Comparison of ENCODE assay signal across 9 cellular contexts in the genomic region with DNA sequence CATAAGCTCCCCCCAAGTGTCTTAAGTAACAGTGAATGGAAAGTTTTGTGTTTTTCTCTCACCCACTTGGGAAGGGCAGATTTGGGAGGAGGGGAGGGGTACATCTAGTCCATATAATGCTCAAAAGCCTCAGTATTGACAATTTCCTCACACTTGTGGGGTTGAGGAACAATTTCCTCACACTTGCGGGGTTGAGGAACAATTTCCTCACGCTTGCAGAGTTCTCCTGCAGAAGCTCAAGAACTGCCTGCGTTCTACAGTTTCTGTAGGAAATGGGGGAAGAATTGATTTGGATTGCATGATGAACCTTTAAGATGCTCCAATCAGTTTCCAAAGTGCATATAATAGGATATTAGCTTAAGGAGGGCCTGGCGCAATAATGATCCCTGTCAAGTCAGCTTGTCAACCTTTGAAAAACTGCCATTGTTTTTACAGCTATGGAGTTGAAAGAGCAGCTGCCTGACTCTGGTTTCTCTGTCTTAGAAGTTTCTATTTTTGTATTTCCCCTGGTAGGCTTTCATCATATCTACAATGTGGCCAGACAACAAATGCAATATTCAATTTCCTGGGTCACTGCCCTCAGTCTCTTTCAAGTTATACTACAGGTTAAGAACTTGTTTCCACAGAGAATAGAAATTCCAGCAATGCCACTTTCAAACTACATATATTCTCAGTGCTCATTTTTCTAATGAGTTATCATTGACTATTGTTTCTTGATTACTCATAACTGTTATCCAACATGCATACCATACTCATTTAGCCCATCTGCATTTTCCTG.
DNase-seq lines count a peak whose midpoint lies in the region; ATAC-seq and TF ChIP-seq lines count a peak whose summit lies in the region.
"Had no signal": no experiment of that assay in that cellular context is flagged by ENCODE, and none has a peak within 500 bp of the region (broad histone marks: within the 10 kb centered on the region; RNA-seq: fewer than 3 reads in every experiment).

No MANE protein-coding gene starts in this region.

- peak; percentile 74 for ATAC-seq in HG03135 (IDR thresholded peaks at IDR 0.05; ENCODE audit: unreplicated experiment)
- peak; percentile 49 for ATAC-seq in stimulated activated effector memory CD8-positive, alpha-beta T cell treated with anti-CD3 and anti-CD28 coated beads, Interleukin-12 subunit alpha, Interleukin-12 subunit beta, amount 100 ng/mL, for 72 hours
- ATAC-seq: A549 had no signal

- peaks cover 3% of the 10 kb centered on the region for H3K36me3 Mint-ChIP-seq in activated naive CD8-positive, alpha-beta T cell treated with anti-CD3 and anti-CD28 coated beads for 36 hours
- H3K36me3 Mint-ChIP-seq in stimulated activated effector memory CD8-positive, alpha-beta T cell treated with anti-CD3 and anti-CD28 coated beads, Interleukin-12 subunit alpha, Interleukin-12 subunit beta, amount 100 ng/mL, for 72 hours = no peaks in the 10 kb centered on the region
- H3K36me3 Mint-ChIP-seq in glutamatergic neuron (ENCODE audit: unreplicated experiment) = no peaks in the 10 kb centered on the region

- H3K27ac Mint-ChIP-seq in activated naive CD8-positive, alpha-beta T cell treated with anti-CD3 and anti-CD28 coated beads for 36 hours = peak overlapping the region; percentile 54
- no peak overlapping the region for H3K27ac Mint-ChIP-seq in stimulated activated effector memory CD8-positive, alpha-beta T cell treated with anti-CD3 and anti-CD28 coated beads, Interleukin-12 subunit alpha, Interleukin-12 subunit beta, amount 100 ng/mL, for 72 hours
- no peak overlapping the region for H3K27ac Mint-ChIP-seq in glutamatergic neuron (ENCODE audit: unreplicated experiment)

- TF ChIP-seq CTCF in glutamatergic neuron (IDR thresholded peaks at IDR 0.05; ENCODE audit: partially characterized antibody, unreplicated experiment) = no peak

- H3K27me3 Mint-ChIP-seq in activated naive CD8-positive, alpha-beta T cell treated with anti-CD3 and anti-CD28 coated beads for 36 hours = no peaks in the 10 kb centered on the region
- H3K27me3 Mint-ChIP-seq in glutamatergic neuron (ENCODE audit: unreplicated experiment) = no peaks in the 10 kb centered on the region

- H3K9me3 Mint-ChIP-seq in activated naive CD8-positive, alpha-beta T cell treated with anti-CD3 and anti-CD28 coated beads for 36 hours = no peaks in the 10 kb centered on the region
- no peaks in the 10 kb centered on the region for H3K9me3 Mint-ChIP-seq in stimulated activated effector memory CD8-positive, alpha-beta T cell treated with anti-CD3 and anti-CD28 coated beads, Interleukin-12 subunit alpha, Interleukin-12 subunit beta, amount 100 ng/mL, for 72 hours
- no peaks in the 10 kb centered on the region for H3K9me3 Mint-ChIP-seq in glutamatergic neuron (ENCODE audit: unreplicated experiment)

- DNase-seq in NK-92 treated with Interleukin-12 subunit alpha and Interleukin-12 subunit beta, amount 100 ng/mL, for 24 hours (lab: John Stamatoyannopoulos, UW) = peak; percentile 4
- DNase-seq in NK-92 (lab: John Stamatoyannopoulos, UW; ENCODE audit: unreplicated experiment) (no peak), GM19238 (ENCODE audit: insufficient read length, low spot score) (no peak), glutamatergic neuron (no peak)
- no peak for DNase-seq in activated naive CD8-positive, alpha-beta T cell treated with anti-CD3 and anti-CD28 coated beads for 36 hours
- DNase-seq in stimulated activated effector memory CD8-positive, alpha-beta T cell treated with anti-CD3 and anti-CD28 coated beads, Interleukin-12 subunit alpha, Interleukin-12 subunit beta, amount 100 ng/mL, for 72 hours (ENCODE audit: low spot score in 2 of 2) = no peak
- no peak for DNase-seq in stimulated activated CD4-positive, alpha-beta T cell treated with anti-CD3 and anti-CD28 coated beads, Interleukin-2, amount 100 ng/mL, for 24 hours

- H3K4me1 Mint-ChIP-seq in activated naive CD8-positive, alpha-beta T cell treated with anti-CD3 and anti-CD28 coated beads for 36 hours = peaks cover 22% of the 10 kb centered on the region
- H3K4me1 Mint-ChIP-seq in stimulated activated effector memory CD8-positive, alpha-beta T cell treated with anti-CD3 and anti-CD28 coated beads, Interleukin-12 subunit alpha, Interleukin-12 subunit beta, amount 100 ng/mL, for 72 hours = no peaks in the 10 kb centered on the region
- no peaks in the 10 kb centered on the region for H3K4me1 Mint-ChIP-seq in glutamatergic neuron (ENCODE audit: low read depth, unreplicated experiment)

- no peak overlapping the region for H3K4me3 Mint-ChIP-seq in activated naive CD8-positive, alpha-beta T cell treated with anti-CD3 and anti-CD28 coated beads for 36 hours
- no peak overlapping the region for H3K4me3 Mint-ChIP-seq in stimulated activated effector memory CD8-positive, alpha-beta T cell treated with anti-CD3 and anti-CD28 coated beads, Interleukin-12 subunit alpha, Interleukin-12 subunit beta, amount 100 ng/mL, for 72 hours
- H3K4me3 Mint-ChIP-seq in glutamatergic neuron (ENCODE audit: unreplicated experiment) = no peak overlapping the region
